In the genomic region with DNA sequence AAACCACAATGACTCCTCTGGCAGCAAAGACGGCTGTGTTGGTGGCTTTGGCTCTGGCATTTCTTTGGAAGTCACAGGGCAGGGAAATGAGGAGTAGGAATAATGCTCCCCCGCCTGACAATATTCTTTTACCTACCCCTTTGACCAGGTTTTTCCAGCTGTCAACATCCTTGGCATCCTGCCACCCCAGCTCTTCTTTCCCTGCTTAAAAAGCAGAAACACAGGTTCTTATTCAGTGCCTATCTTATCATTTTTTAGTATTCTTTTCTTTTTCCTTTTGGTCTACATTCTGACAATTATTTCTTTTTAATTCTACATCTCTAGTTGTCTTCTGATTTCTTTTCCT, we compare ENCODE assay signal across 13 cellular contexts.
DNase-seq lines count a peak whose midpoint lies in the region; ATAC-seq, FAIRE-seq and TF ChIP-seq lines count a peak whose summit lies in the region.
"Had no signal": no experiment of that assay in that cellular context is flagged by ENCODE, and none has a peak within 500 bp of the region (broad histone marks: within the 10 kb centered on the region; RNA-seq: fewer than 3 reads in every experiment).

No MANE protein-coding gene starts in this region.

- SMC1A ChIA-PET in GM12878 (lab: Charles Lee; ENCODE audit: uncharacterized antibody, unreplicated experiment), result interaction anchor here (0.7 to 14.5 kb wide), 20 partner anchors 10 to 305 kb away, joined by 3 to 153 read pairs (median 4); partner anchors contain the start of gene CREB5

- no peaks in the 10 kb centered on the region for H4K20me1 ChIP-seq in BLaER1 treated with 17β-estradiol and CSF1 and Interleukin-3, amounts not matched to agents 10 nM and 100 nM
- H4K20me1 ChIP-seq in GM12878 (ENCODE audit: control insufficient read depth, insufficient read depth) (no peaks in the 10 kb centered on the region), OCI-LY7 (ENCODE audit: insufficient read depth, low read length) (no peaks in the 10 kb centered on the region), H9 (ENCODE audit: control insufficient read depth, insufficient read depth, insufficient read length) (no peaks in the 10 kb centered on the region)

- no peak overlapping the region for H4K5ac ChIP-seq in H9 (ENCODE audit: insufficient read length, low read depth, low read length)

- H3K36me3 Mint-ChIP-seq in H9 (ENCODE audit: insufficient read depth in 1 of 3, low read depth in 3 of 3), result no peaks in the 10 kb centered on the region

- H3T11ph ChIP-seq in H9 (ENCODE audit: low read length), result no peak overlapping the region

- no peak overlapping the region for H3K4me3 Mint-ChIP-seq in H9

- no peak overlapping the region for H2BK120ac ChIP-seq in H9 (ENCODE audit: low read depth, low read length, poor library complexity, severe bottlenecking)

- H3K27ac Mint-ChIP-seq in H9, result no peak overlapping the region

- POLR2A ChIA-PET in HEK293 (lab: Yijun Ruan, JAX) (no interaction called here), GM12878 (lab: Charles Lee) (interaction anchor here (0.6 to 2.2 kb wide), 14 partner anchors 12 to 176 kb away, joined by 3 to 11 read pairs (median 4); partner anchors contain the start of gene CREB5), OCI-LY7 (lab: Charles Lee) (interaction anchor here (0.6 kb wide), 1 partner anchor 14 kb away, joined by 3 read pairs; no protein-coding TSS in a partner anchor)

- H3K4me3 ChIP-seq in BLaER1 treated with 17β-estradiol and CSF1 and Interleukin-3, amounts not matched to agents 10 nM and 100 nM, result peak overlapping the region in 3 of 10 experiments; percentile 7 to 28 (median 10); a peak in 3 of 20 replicates
- no peak overlapping the region for H3K4me3 ChIP-seq in HEK293 (ENCODE audit: low read depth, low read length)
- H3K4me3 ChIP-seq in GM12878, result no peak overlapping the region
- H3K4me3 ChIP-seq in sigmoid colon, result no peak overlapping the region
- no peak overlapping the region for H3K4me3 ChIP-seq in OCI-LY7 (ENCODE audit: low read depth, low read length, poor library complexity, severe bottlenecking)

- ATAC-seq in GM12878, result no peak; the same call in 2 of the 3 replicates

- H4K8ac ChIP-seq in H9 (replicated peaks; ENCODE audit: insufficient read length, low read depth, low read length), result no peak overlapping the region

- DNase-seq in GM12878 (ENCODE audit: low read depth, low spot score) (no peak), sigmoid colon (peak; percentile 69), OCI-LY7 (ENCODE audit: low spot score) (no peak), H9 (no peak), NCI-H1092 treated with DMSO at 0.1 percent for 48 hours (lab: John Stamatoyannopoulos, UW) (no peak)
- DNase-seq: BE2C, HCEC 1CT, NCI-H1436, NCI-H446, NCI-H774, SHP77 had no signal

- H3K27me3 Mint-ChIP-seq in H9 (ENCODE audit: low read depth), result no peaks in the 10 kb centered on the region; the same call in none of the 2 replicates

- TF ChIP-seq POLR2A in GM12878 (IDR thresholded peaks at IDR 0.05; ENCODE audit: low read depth, low read length) (no peak), sigmoid colon (IDR thresholded peaks at IDR 0.05) (no peak)

- H3K4me1 Mint-ChIP-seq in H9, result peaks cover 0 to 7% of the 10 kb centered on the region in 2 experiments; a peak in 1 of 4 replicates

- H3K4me1 ChIP-seq in BLaER1 treated with 17β-estradiol and CSF1 and Interleukin-3, amounts not matched to agents 10 nM and 100 nM, result peaks cover 33 to 61% (median 51%) of the 10 kb centered on the region in 10 experiments
- H3K4me1 ChIP-seq in HEK293 (ENCODE audit: control insufficient read depth, insufficient read depth, low read length), result no peaks in the 10 kb centered on the region
- peaks cover 17% of the 10 kb centered on the region for H3K4me1 ChIP-seq in GM12878 (ENCODE audit: control insufficient read depth, insufficient read depth, low read length)
- H3K4me1 ChIP-seq in sigmoid colon, result no peaks in the 10 kb centered on the region
- no peaks in the 10 kb centered on the region for H3K4me1 ChIP-seq in OCI-LY7 (ENCODE audit: insufficient read depth, low read length, poor library complexity, severe bottlenecking)
- no peaks in the 10 kb centered on the region for H3K4me1 ChIP-seq in H9 (ENCODE audit: insufficient read depth, low read length)

- no peak overlapping the region for H2BK15ac ChIP-seq in H9 (ENCODE audit: low read depth, low read length)

- no peaks in the 10 kb centered on the region for H3K79me1 ChIP-seq in H9 (ENCODE audit: insufficient read depth, low read depth, low read length, poor library complexity, severe bottlenecking)

- H3K56ac ChIP-seq in H9 (ENCODE audit: insufficient read length, low read depth, low read length), result no peak overlapping the region

- TF ChIP-seq EP300 in GM12878 (IDR thresholded peaks at IDR 0.05; ENCODE audit: borderline replicate concordance in 1 of 2, control insufficient read depth in 1 of 2, low read depth in 2 of 2, low read length in 2 of 2), result no peak
- TF ChIP-seq EP300 in sigmoid colon (IDR thresholded peaks at IDR 0.05), result no peak

- H3K79me2 ChIP-seq in GM12878 (ENCODE audit: control insufficient read depth, insufficient read depth, low read length), result no peaks in the 10 kb centered on the region
- no peaks in the 10 kb centered on the region for H3K79me2 ChIP-seq in OCI-LY7 (ENCODE audit: insufficient read depth, low read depth, low read length)
- H3K79me2 ChIP-seq in H9 (ENCODE audit: insufficient read depth, low read length), result no peaks in the 10 kb centered on the region

- peak overlapping the region in 7 of 11 experiments; percentile 4 to 65 (median 53); a peak in 9 of 22 replicates for H3K9ac ChIP-seq in BLaER1 treated with 17β-estradiol and CSF1 and Interleukin-3, amounts not matched to agents 10 nM and 100 nM
- H3K9ac ChIP-seq in GM12878 (ENCODE audit: control insufficient read depth, insufficient read depth, low read length) (peak overlapping the region; percentile 36; the same call in 1 of the 2 replicates), H9 (ENCODE audit: extremely low read depth, insufficient read length, low read length) (no peak overlapping the region)

- no peak overlapping the region for H3K23ac ChIP-seq in H9 (ENCODE audit: insufficient read length, low read depth, low read length)

- H3K27ac ChIP-seq in BLaER1 treated with 17β-estradiol and CSF1 and Interleukin-3, amounts not matched to agents 10 nM and 100 nM, result peak overlapping the region; percentile 37 to 81 (median 63); a peak in 19 of 22 replicates
- H3K27ac ChIP-seq in HEK293 (ENCODE audit: extremely low read depth, low read depth, low read length), result no peak overlapping the region
- peak overlapping the region; percentile 70 for H3K27ac ChIP-seq in GM12878 (ENCODE audit: control insufficient read depth, insufficient read depth)
- H3K27ac ChIP-seq in sigmoid colon, result no peak overlapping the region
- H3K27ac ChIP-seq in OCI-LY7 (ENCODE audit: low read depth, low read length, poor library complexity, severe bottlenecking), result no peak overlapping the region
- H3K27ac ChIP-seq in H9 (ENCODE audit: insufficient read length, low read depth, low read length), result no peak overlapping the region

- in situ Hi-C loops in GM12878 (cut with MboI), result no loop called here

- no peak overlapping the region for H3K18ac ChIP-seq in H9 (ENCODE audit: insufficient read length, low read depth, low read length)

- RAD21 ChIA-PET in GM12878 (lab: Charles Lee; ENCODE audit: unreplicated experiment), result interaction anchor here (1.0 to 9.3 kb wide), 12 partner anchors 13 to 112 kb away, joined by 3 to 85 read pairs (median 6); partner anchors contain the start of gene CREB5

- no peak overlapping the region for H2BK5ac ChIP-seq in H9 (ENCODE audit: insufficient read length, low read length)

- no peak overlapping the region for H3K4ac ChIP-seq in H9 (ENCODE audit: low read depth, low read length)

- TF ChIP-seq RAD21 in GM12878 (IDR thresholded peaks at IDR 0.05; ENCODE audit: insufficient read depth, low read depth, low read length), result no peak

- H3K4me2 ChIP-seq in BLaER1 treated with 17β-estradiol and CSF1 and Interleukin-3, amounts not matched to agents 10 nM and 100 nM, result peak overlapping the region; percentile 58 to 88 (median 69)
- H3K4me2 ChIP-seq in GM12878 (ENCODE audit: control insufficient read depth, insufficient read depth) (peak overlapping the region; percentile 40), OCI-LY7 (ENCODE audit: low read length) (no peak overlapping the region), H9 (ENCODE audit: insufficient read depth, insufficient read length, low read length) (no peak overlapping the region)

- H3K36me3 ChIP-seq in BLaER1 treated with 17β-estradiol and CSF1 and Interleukin-3, amounts not matched to agents 10 nM and 100 nM, result peaks cover 0 to 5% (median 0%) of the 10 kb centered on the region in 11 experiments; a peak in 1 of 22 replicates
- H3K36me3 ChIP-seq in HEK293 (ENCODE audit: control insufficient read depth in 2 of 2, insufficient read depth in 1 of 2, low read length in 2 of 2), result peaks cover 0 to 3% of the 10 kb centered on the region in 2 experiments; a peak in 1 of 3 replicates
- no peaks in the 10 kb centered on the region; a peak in 1 of 4 replicates for H3K36me3 ChIP-seq in GM12878 (ENCODE audit: control insufficient read depth in 2 of 2, insufficient read depth in 2 of 2, low read length in 1 of 2)
- no peaks in the 10 kb centered on the region for H3K36me3 ChIP-seq in sigmoid colon
- H3K36me3 ChIP-seq in OCI-LY7 (ENCODE audit: insufficient read depth, low read length), result no peaks in the 10 kb centered on the region
- H3K36me3 ChIP-seq: BE2C had no signal

- no peak overlapping the region for H2BK20ac ChIP-seq in H9 (ENCODE audit: low read depth, low read length, poor library complexity, severe bottlenecking)

- no peak overlapping the region for H3K14ac ChIP-seq in H9 (ENCODE audit: insufficient read depth, low read length)

- peaks cover 0 to 28% (median 8%) of the 10 kb centered on the region in 11 experiments; a peak in 15 of 22 replicates for H3K9me3 ChIP-seq in BLaER1 treated with 17β-estradiol and CSF1 and Interleukin-3, amounts not matched to agents 10 nM and 100 nM (replicated peaks in 1 of 11)
- no peaks in the 10 kb centered on the region for H3K9me3 ChIP-seq in HEK293 (ENCODE audit: control insufficient read depth, insufficient read depth, low read depth, low read length)
- no peaks in the 10 kb centered on the region; the same call in 2 of the 3 replicates for H3K9me3 ChIP-seq in GM12878 (replicated peaks; ENCODE audit: control insufficient read depth, insufficient read depth, low read length)
- H3K9me3 ChIP-seq in sigmoid colon, result no peaks in the 10 kb centered on the region
- no peaks in the 10 kb centered on the region for H3K9me3 ChIP-seq in OCI-LY7 (ENCODE audit: low read length)
- H3K9me3 ChIP-seq in H9 (ENCODE audit: control insufficient read depth, low read depth, low read length), result no peaks in the 10 kb centered on the region
- H3K9me3 ChIP-seq: BE2C had no signal

- H2AFZ ChIP-seq in GM12878 (ENCODE audit: control insufficient read depth, low read depth, low read length), result no peak overlapping the region
- H2AFZ ChIP-seq in OCI-LY7 (ENCODE audit: low read length), result no peak overlapping the region
- H2AFZ ChIP-seq in H9 (ENCODE audit: low read length), result no peak overlapping the region

- 39% methylated on average over 2 of the region's 2 CpGs for WGBS in GM12878 (ENCODE audit: insufficient coverage, insufficient replicate concordance, low lambda C conversion rate, missing lambda C conversion rate)
- 67% methylated on average over 2 of the region's 2 CpGs for WGBS in sigmoid colon, 2 donors
- WGBS in H9 (ENCODE audit: extremely low coverage, insufficient read length, low lambda C conversion rate), result no CpG with 5 or more reads among the region's 2 CpGs

- FAIRE-seq in GM12878 (lab: Jason Lieb, UNC), result no peak

- no peak overlapping the region for H2AK5ac ChIP-seq in H9 (ENCODE audit: insufficient read length, low read length)

- BruUV-seq in GM12878 (replicated peaks; lab: Mats Ljungman, UMichigan) (TSS peak; percentile 44), OCI-LY7 (replicated peaks; lab: Mats Ljungman, UMichigan) (no TSS peak)

- H3K9me2 ChIP-seq in OCI-LY7 (ENCODE audit: insufficient read depth, low read length), result no peaks in the 10 kb centered on the region

- no peak for TF ChIP-seq CTCF in HEK293 (tag by site-specific recombination; IDR thresholded peaks at IDR 0.05)
- TF ChIP-seq CTCF in GM12878 (IDR thresholded peaks at IDR 0.05 in 2 of 3, conservative IDR thresholded peaks at IDR 0.05 in 1 of 3; ENCODE audit: control insufficient read depth in 2 of 3, extremely low read depth in 1 of 3, insufficient read depth in 1 of 3, low read depth in 3 of 3, low read length in 3 of 3), result no peak
- TF ChIP-seq CTCF in sigmoid colon (IDR thresholded peaks at IDR 0.05), result no peak
- TF ChIP-seq CTCF in OCI-LY7 (conservative IDR thresholded peaks at IDR 0.05; ENCODE audit: low read length), result no peak
- no peak for TF ChIP-seq CTCF in H9 (conservative IDR thresholded peaks at IDR 0.05)

- no peak overlapping the region for H2BK12ac ChIP-seq in H9 (ENCODE audit: insufficient read length, low read depth, low read length)

- no peaks in the 10 kb centered on the region for H3K27me3 ChIP-seq in BLaER1 treated with 17β-estradiol and CSF1 and Interleukin-3, amounts not matched to agents 10 nM and 100 nM
- no peaks in the 10 kb centered on the region for H3K27me3 ChIP-seq in GM12878 (replicated peaks in 1 of 2; ENCODE audit: control insufficient read depth in 2 of 2, insufficient read depth in 2 of 2, low read length in 1 of 2)
- H3K27me3 ChIP-seq in sigmoid colon, result no peaks in the 10 kb centered on the region
- no peaks in the 10 kb centered on the region for H3K27me3 ChIP-seq in H9 (ENCODE audit: insufficient read depth, low read length)
- H3K27me3 ChIP-seq: BE2C had no signal

- intact Hi-C loops in GM12878 (cut with micrococcal nuclease; ENCODE audit: unreplicated experiment) (no loop called here), sigmoid colon (cut with DNase I) (no loop called here), OCI-LY7 (cut with micrococcal nuclease; ENCODE audit: unreplicated experiment) (no loop called here)

- H3K23me2 ChIP-seq in H9 (ENCODE audit: insufficient read length, low read depth, low read length, poor library complexity, severe bottlenecking), result no peaks in the 10 kb centered on the region

- CTCF ChIA-PET in HEK293 (lab: Yijun Ruan, JAX), result interaction anchor here (0.6 kb wide), 1 partner anchor 118 kb away, joined by 5 read pairs; no protein-coding TSS in a partner anchor
- CTCF ChIA-PET in GM12878 (lab: Yijun Ruan, JAX), result interaction anchor here (0.6 to 1.7 kb wide), 11 partner anchors 19 to 118 kb away, joined by 3 to 7 read pairs (median 4); partner anchors contain the start of gene CREB5
- CTCF ChIA-PET in OCI-LY7 (lab: Charles Lee; ENCODE audit: unreplicated experiment), result no interaction called here

- no peak overlapping the region for H4K91ac ChIP-seq in H9 (ENCODE audit: insufficient read length, low read depth, low read length)

- no peaks in the 10 kb centered on the region for H3K9me3 Mint-ChIP-seq in H9

Comparison
In these comparisons a context has a peak if more than half of its experiments do, and no peak if none do; other contexts are left out.
1. H3K27ac ChIP-seq: peak in BLaER1 treated with 17β-estradiol and CSF1 and Interleukin-3, amounts not matched to agents 10 nM and 100 nM (11 of 11) and GM12878 (single experiment); none in HEK293 (single experiment), sigmoid colon (0 of 4), OCI-LY7 (single experiment) and H9 (single experiment).
2. H3K4me2 ChIP-seq: peak in BLaER1 treated with 17β-estradiol and CSF1 and Interleukin-3, amounts not matched to agents 10 nM and 100 nM (11 of 11) and GM12878 (single experiment); none in OCI-LY7 (single experiment) and H9 (single experiment).